In genomic region chr7:31648288-31648687, GRCh38 we compare ENCODE assay signal across 11 cellular contexts. TPM values are rescaled to one million over a fixed set of nuclear protein-coding genes. Genes with fewer than 3 reads are reported as not detected.
DNase-seq lines count a peak whose midpoint lies in the region; ATAC-seq and TF ChIP-seq lines count a peak whose summit lies in the region.
"Had no signal": no experiment of that assay in that cellular context is flagged by ENCODE, and none has a peak within 500 bp of the region (broad histone marks: within the 10 kb centered on the region; RNA-seq: fewer than 3 reads in every experiment).

No MANE protein-coding gene starts in this region.

- no peaks in the 10 kb centered on the region for H4K20me1 ChIP-seq in MM.1S (ENCODE audit: insufficient read depth, low read length)

- TF ChIP-seq CTCF in MM.1S (IDR thresholded peaks at IDR 0.05; ENCODE audit: low read length) (peak; percentile 22), brain microvascular endothelial cell (IDR thresholded peaks at IDR 0.05; ENCODE audit: low read depth, low read length, missing control alignments) (peak; percentile 44), nephron progenitor cell (IDR thresholded peaks at IDR 0.05) (peak; percentile 29)

- H3K4me3 Mint-ChIP-seq in nephron progenitor cell, result no peak overlapping the region
- no peak overlapping the region for H3K4me3 Mint-ChIP-seq in activated T-cell treated with anti-CD3 and anti-CD28 coated beads, Interleukin-2, amount 50 U/mL, for 4 hours
- H3K4me3 Mint-ChIP-seq: activated naive CD4-positive, alpha-beta T cell treated with anti-CD3 and anti-CD28 coated beads, Interleukin-2, amount 10 ng/mL, durations not matched to agents 7 days and 5 days had no signal

- no peaks in the 10 kb centered on the region for H3K4me1 ChIP-seq in MM.1S (ENCODE audit: low read length)

- peaks cover 4% of the 10 kb centered on the region for H3K27me3 Mint-ChIP-seq in nephron progenitor cell (ENCODE audit: low read depth, poor library complexity)
- no peaks in the 10 kb centered on the region for H3K27me3 Mint-ChIP-seq in activated T-cell treated with anti-CD3 and anti-CD28 coated beads, Interleukin-2, amount 50 U/mL, for 4 hours (ENCODE audit: low read depth)
- H3K27me3 Mint-ChIP-seq: activated naive CD4-positive, alpha-beta T cell treated with anti-CD3 and anti-CD28 coated beads, Interleukin-2, amount 10 ng/mL, durations not matched to agents 7 days and 5 days had no signal

- H3K27me3 ChIP-seq in MM.1S (replicated peaks; ENCODE audit: insufficient read depth, low read length), result no peaks in the 10 kb centered on the region
- H3K27me3 ChIP-seq in brain microvascular endothelial cell (replicated peaks), result no peaks in the 10 kb centered on the region

- DNase-seq in DMS 273 treated with DMSO at 0.1 percent for 48 hours (lab: John Stamatoyannopoulos, UW) (peak; percentile 23), MM.1S (no peak), brain microvascular endothelial cell (peak; percentile 2), nephron progenitor cell (no peak), HUDEP-2 (lab: John Stamatoyannopoulos, UW; ENCODE audit: unreplicated experiment in 76 of 76) (no peak)
- DNase-seq in activated T-cell treated with anti-CD3 and anti-CD28 coated beads, Interleukin-2, amount 50 U/mL, for 4 hours, result no peak
- no peak for DNase-seq in activated CD4-positive, alpha-beta T cell treated with anti-CD3 and anti-CD28 coated beads for 1 hour
- DNase-seq: activated naive CD4-positive, alpha-beta T cell treated with anti-CD3 and anti-CD28 coated beads, Interleukin-2, amount 10 ng/mL, durations not matched to agents 7 days and 5 days had no signal

- H3K36me3 Mint-ChIP-seq in nephron progenitor cell (ENCODE audit: low read depth), result no peaks in the 10 kb centered on the region
- no peaks in the 10 kb centered on the region for H3K36me3 Mint-ChIP-seq in activated T-cell treated with anti-CD3 and anti-CD28 coated beads, Interleukin-2, amount 50 U/mL, for 4 hours (ENCODE audit: insufficient read depth)
- H3K36me3 Mint-ChIP-seq: activated naive CD4-positive, alpha-beta T cell treated with anti-CD3 and anti-CD28 coated beads, Interleukin-2, amount 10 ng/mL, durations not matched to agents 7 days and 5 days had no signal

- no peaks in the 10 kb centered on the region for H3K9me3 ChIP-seq in MM.1S (replicated peaks; ENCODE audit: insufficient read depth, low read length)

- H3K4me3 ChIP-seq in MM.1S (ENCODE audit: low read length), result no peak overlapping the region
- H3K4me3 ChIP-seq in brain microvascular endothelial cell (ENCODE audit: low read depth, low read length), result no peak overlapping the region

- H3K79me2 ChIP-seq in MM.1S (ENCODE audit: low read length), result no peaks in the 10 kb centered on the region

- H3K36me3 ChIP-seq in MM.1S (replicated peaks; ENCODE audit: insufficient read depth, low read length) (no peaks in the 10 kb centered on the region), brain microvascular endothelial cell (replicated peaks) (no peaks in the 10 kb centered on the region)

- no peak for ATAC-seq in HG03095 (IDR thresholded peaks at IDR 0.05; ENCODE audit: unreplicated experiment)
- ATAC-seq in activated T-cell treated with anti-CD3 and anti-CD28 coated beads, Interleukin-2, amount 50 U/mL, for 4 hours, result no peak

- H3K27ac Mint-ChIP-seq in nephron progenitor cell, result no peak overlapping the region
- H3K27ac Mint-ChIP-seq: activated naive CD4-positive, alpha-beta T cell treated with anti-CD3 and anti-CD28 coated beads, Interleukin-2, amount 10 ng/mL, durations not matched to agents 7 days and 5 days had no signal

- no peaks in the 10 kb centered on the region for H3K9me2 ChIP-seq in MM.1S (replicated peaks; ENCODE audit: insufficient read depth, low read length)

- H3F3A ChIP-seq in MM.1S (ENCODE audit: insufficient read depth, low read length), result no peaks in the 10 kb centered on the region

- H3K4me2 ChIP-seq in MM.1S (ENCODE audit: low read depth, low read length), result no peak overlapping the region

- in situ Hi-C loops in brain microvascular endothelial cell (cut with HindIII; ENCODE audit: low pct_ligation_motif_present, low sequenced_read_pairs), result no loop called here

- H3K27ac ChIP-seq in MM.1S (ENCODE audit: low read length), result no peak overlapping the region
- H3K27ac ChIP-seq in brain microvascular endothelial cell, result no peak overlapping the region

- peaks cover 31% of the 10 kb centered on the region for H3K4me1 Mint-ChIP-seq in nephron progenitor cell
- no peaks in the 10 kb centered on the region for H3K4me1 Mint-ChIP-seq in activated T-cell treated with anti-CD3 and anti-CD28 coated beads, Interleukin-2, amount 50 U/mL, for 4 hours (ENCODE audit: low read depth)
- H3K4me1 Mint-ChIP-seq: activated naive CD4-positive, alpha-beta T cell treated with anti-CD3 and anti-CD28 coated beads, Interleukin-2, amount 10 ng/mL, durations not matched to agents 7 days and 5 days had no signal

- no peaks in the 10 kb centered on the region for H3K9me3 Mint-ChIP-seq in nephron progenitor cell
- H3K9me3 Mint-ChIP-seq in activated T-cell treated with anti-CD3 and anti-CD28 coated beads, Interleukin-2, amount 50 U/mL, for 4 hours, result no peaks in the 10 kb centered on the region
- H3K9me3 Mint-ChIP-seq: activated naive CD4-positive, alpha-beta T cell treated with anti-CD3 and anti-CD28 coated beads, Interleukin-2, amount 10 ng/mL, durations not matched to agents 7 days and 5 days had no signal

- no peak overlapping the region for H3K9ac ChIP-seq in MM.1S (ENCODE audit: low read length)

- no peak overlapping the region for H2AFZ ChIP-seq in MM.1S (ENCODE audit: low read length)

RNA-seq across cellular contexts. Expression of gene PPP1R17, which starts 38.7 kb away (rescaled TPM):
- not detected for total RNA-seq in activated T-cell treated with anti-CD3 and anti-CD28 coated beads, Interleukin-2, amount 50 U/mL, for 4 hours
- total RNA-seq: HT1080, renal cortical epithelial cell had no signal

Comparison
In these comparisons a context has a peak if more than half of its experiments do, and no peak if none do; other contexts are left out.
1. DNase-seq: peak in DMS 273 treated with DMSO at 0.1 percent for 48 hours (single experiment) and brain microvascular endothelial cell (single experiment); none in MM.1S (single experiment), nephron progenitor cell (single experiment), HUDEP-2 (0 of 76), activated T-cell treated with anti-CD3 and anti-CD28 coated beads, Interleukin-2, amount 50 U/mL, for 4 hours (single experiment) and activated CD4-positive, alpha-beta T cell treated with anti-CD3 and anti-CD28 coated beads for 1 hour (single experiment).
2. Peak in every context shown above with its lines, with median percentiles within 50 percentile points of each other: CTCF ChIP-seq.